In genomic region chr3:17032407-17033034, GRCh38 we compare ENCODE assay signal across 8 cellular contexts.
DNase-seq lines count a peak whose midpoint lies in the region; ATAC-seq, FAIRE-seq and TF ChIP-seq lines count a peak whose summit lies in the region.

No MANE protein-coding gene starts in this region.

- H3K27me3 ChIP-seq in bronchial epithelial cell (ENCODE audit: control insufficient read depth, insufficient read depth, low read length), result no peaks in the 10 kb centered on the region
- no peaks in the 10 kb centered on the region for H3K27me3 ChIP-seq in left lung
- no peaks in the 10 kb centered on the region for H3K27me3 ChIP-seq in suprapubic skin

- H3K4me1 ChIP-seq in left lung (peaks cover 0 to 12% of the 10 kb centered on the region in 2 donors), suprapubic skin (no peaks in the 10 kb centered on the region)

- 55% methylated on average over 3 of the region's 3 CpGs for WGBS in suprapubic skin

- FAIRE-seq in bronchial epithelial cell (lab: Jason Lieb, UNC), result no peak

- TF ChIP-seq POLR2A in suprapubic skin (IDR thresholded peaks at IDR 0.05), result no peak

- intact Hi-C loops in left lung (cut with DNase I), result no loop called here

- DNase-seq in NCI-H748 (lab: John Stamatoyannopoulos, UW; ENCODE audit: unreplicated experiment), result peak; percentile 1
- no peak for DNase-seq in NCI-H748 treated with DMSO at 0.1 percent for 48 hours (lab: John Stamatoyannopoulos, UW)
- peak; percentile 46 for DNase-seq in NCI-H2029 (lab: John Stamatoyannopoulos, UW)
- peak; percentile 37 for DNase-seq in bronchial epithelial cell (ENCODE audit: low read depth)
- no peak for DNase-seq in left lung
- no peak for DNase-seq in ecto neural progenitor cell (ENCODE audit: low spot score)
- no peak for DNase-seq in suprapubic skin (ENCODE audit: low spot score in 2 of 2)
- no peak for DNase-seq in mucosa of gallbladder (ENCODE audit: low spot score)

- H3K4me3 ChIP-seq in bronchial epithelial cell (ENCODE audit: low read depth, low read length), result no peak overlapping the region
- no peak overlapping the region for H3K4me3 ChIP-seq in left lung
- no peak overlapping the region for H3K4me3 ChIP-seq in suprapubic skin

- TF ChIP-seq CTCF in bronchial epithelial cell (IDR thresholded peaks at IDR 0.05; ENCODE audit: insufficient read depth, low read length, severe bottlenecking) (peak; percentile 43), left lung (IDR thresholded peaks at IDR 0.05) (peak; percentile 47 to 72), suprapubic skin (IDR thresholded peaks at IDR 0.05) (peak in 1 of 2 donors; percentile 15)

- ATAC-seq in left lung, result peak; percentile 88

- no peak overlapping the region for H3K27ac ChIP-seq in left lung
- H3K27ac ChIP-seq in suprapubic skin, result no peak overlapping the region

- H3K9me3 ChIP-seq in left lung (no peaks in the 10 kb centered on the region), suprapubic skin (no peaks in the 10 kb centered on the region)

- H3K36me3 ChIP-seq in bronchial epithelial cell (ENCODE audit: control insufficient read depth, insufficient read depth, low read length) (no peaks in the 10 kb centered on the region), left lung (no peaks in the 10 kb centered on the region), suprapubic skin (no peaks in the 10 kb centered on the region)

- TF ChIP-seq EP300 in suprapubic skin (IDR thresholded peaks at IDR 0.05), result no peak

Comparison
In these comparisons a context has a peak if more than half of its experiments do, and no peak if none do; other contexts are left out.
1. DNase-seq: peak in NCI-H748 (single experiment), NCI-H2029 (single experiment) and bronchial epithelial cell (single experiment); none in NCI-H748 treated with DMSO at 0.1 percent for 48 hours (single experiment), left lung (0 of 2), ecto neural progenitor cell (single experiment), suprapubic skin (0 of 2) and mucosa of gallbladder (single experiment).